1 cellular context compared by ENCODE assay signal in the genomic region with DNA sequence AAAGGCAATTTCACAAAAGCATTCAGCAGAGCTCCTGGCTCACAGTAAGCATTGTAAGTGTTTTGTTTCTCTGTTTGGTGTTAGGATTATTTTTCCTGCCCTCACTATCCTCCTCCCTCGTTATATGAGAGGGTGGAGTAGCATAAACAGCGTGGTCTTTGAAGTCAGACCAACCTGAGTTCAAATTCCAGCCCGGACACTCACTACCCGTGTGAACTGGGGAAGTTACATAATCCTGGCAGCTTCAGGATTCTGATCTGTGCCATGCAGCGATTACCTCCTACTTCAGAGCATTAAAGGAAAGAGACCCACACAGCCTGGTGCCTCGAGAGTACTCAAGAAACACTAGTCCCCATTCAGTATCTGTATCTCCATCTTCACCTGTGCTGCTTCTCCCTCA.
TF ChIP-seq lines count a peak whose summit lies in the region.

No MANE protein-coding gene starts in this region.

TF ChIP-seq in HepG2, 621 proteins besides CTCF, POLR2A, EP300 and RAD21 (continued from another document):
- TF ChIP-seq, protein P1, sequence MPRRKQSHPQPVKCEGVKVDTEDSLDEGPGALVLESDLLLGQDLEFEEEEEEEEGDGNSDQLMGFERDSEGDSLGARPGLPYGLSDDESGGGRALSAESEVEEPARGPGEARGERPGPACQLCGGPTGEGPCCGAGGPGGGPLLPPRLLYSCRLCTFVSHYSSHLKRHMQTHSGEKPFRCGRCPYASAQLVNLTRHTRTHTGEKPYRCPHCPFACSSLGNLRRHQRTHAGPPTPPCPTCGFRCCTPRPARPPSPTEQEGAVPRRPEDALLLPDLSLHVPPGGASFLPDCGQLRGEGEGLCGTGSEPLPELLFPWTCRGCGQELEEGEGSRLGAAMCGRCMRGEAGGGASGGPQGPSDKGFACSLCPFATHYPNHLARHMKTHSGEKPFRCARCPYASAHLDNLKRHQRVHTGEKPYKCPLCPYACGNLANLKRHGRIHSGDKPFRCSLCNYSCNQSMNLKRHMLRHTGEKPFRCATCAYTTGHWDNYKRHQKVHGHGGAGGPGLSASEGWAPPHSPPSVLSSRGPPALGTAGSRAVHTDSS (CRISPR knock-in tag; conservative IDR thresholded peaks at IDR 0.05): no peak
- TF ChIP-seq ZNF329 (CRISPR knock-in tag; IDR thresholded peaks at IDR 0.05; ENCODE audit: low read depth): no peak
TF ChIP-seq in HepG2: peak in this region for 131.
